In the genomic region with DNA sequence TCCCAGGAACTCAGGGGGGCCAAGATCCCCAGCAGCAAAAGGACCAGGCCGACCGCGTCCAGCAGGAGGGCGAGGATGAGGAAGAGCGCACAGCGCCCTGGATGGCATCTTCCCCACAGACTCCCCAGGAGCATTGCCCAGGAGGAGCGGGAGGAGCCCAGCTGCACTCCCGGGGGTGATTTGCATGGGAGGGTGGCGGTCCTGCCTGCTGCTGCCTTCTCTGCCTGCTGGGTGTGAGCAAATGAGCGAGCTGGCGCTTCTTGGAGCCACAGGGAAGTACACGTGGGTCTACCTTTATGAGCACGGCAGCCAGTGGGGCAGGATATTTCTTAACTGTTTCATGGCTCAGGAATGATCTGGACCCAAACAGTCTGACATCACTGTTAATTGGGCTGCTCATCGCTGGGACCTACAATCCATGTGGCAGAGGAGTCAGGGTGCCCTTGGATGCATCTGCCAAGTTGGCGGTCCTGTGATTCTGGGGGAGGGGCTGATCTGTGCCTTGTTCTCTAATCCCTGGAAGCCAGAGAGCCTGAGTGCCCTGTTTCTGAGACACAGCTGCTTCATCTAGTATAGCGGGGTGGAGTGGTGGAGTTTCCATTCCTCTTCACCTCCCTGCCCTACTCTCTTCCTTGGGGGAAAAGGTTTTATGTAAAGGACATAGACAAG, we compare ENCODE assay signal across 1 cellular context.
TF ChIP-seq lines count a peak whose summit lies in the region.

A gene with protein sequence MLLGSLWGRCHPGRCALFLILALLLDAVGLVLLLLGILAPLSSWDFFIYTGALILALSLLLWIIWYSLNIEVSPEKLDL (minus strand): TSS at position 270 of the 669 bp plus-strand sequence. CDS start 136 bp downstream, at position 134.

TF ChIP-seq in WTC11, 78 proteins besides CTCF, POLR2A, EP300 and RAD21 (continued from another document):
- TF ChIP-seq, protein P1, sequence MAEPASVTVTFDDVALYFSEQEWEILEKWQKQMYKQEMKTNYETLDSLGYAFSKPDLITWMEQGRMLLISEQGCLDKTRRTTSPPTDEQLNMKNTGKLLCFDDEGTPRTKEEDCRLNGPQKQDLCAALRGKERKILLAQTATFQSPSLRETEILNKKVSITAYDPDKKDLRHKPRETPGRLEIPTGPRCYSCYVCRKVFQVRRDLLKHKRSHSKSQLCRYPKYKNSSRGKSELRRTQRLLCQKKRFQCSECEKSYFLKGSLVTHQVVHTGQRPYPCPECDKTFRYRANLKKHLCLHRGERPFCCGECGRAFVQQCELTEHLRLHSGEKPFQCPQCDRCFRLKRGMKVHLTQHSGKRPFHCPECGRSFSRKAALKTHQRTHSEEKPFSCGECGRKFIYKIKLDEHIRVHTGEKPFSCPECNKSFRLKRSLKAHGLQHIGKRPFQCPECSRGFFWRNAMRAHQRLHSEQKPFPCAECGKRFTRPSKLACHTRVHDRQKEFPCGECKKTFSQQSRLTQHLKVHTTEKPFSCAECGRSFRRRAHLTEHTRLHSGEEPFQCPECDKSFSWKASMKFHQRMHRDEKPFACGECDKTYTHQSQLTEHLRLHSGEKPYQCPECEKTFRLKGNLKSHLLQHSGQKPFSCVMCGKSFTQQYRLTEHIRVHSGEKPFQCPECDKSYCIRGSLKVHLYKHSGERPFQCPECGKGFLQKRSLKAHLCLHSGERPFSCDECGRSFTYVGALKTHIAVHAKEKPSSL (CRISPR knock-in tag; conservative IDR thresholded peaks at IDR 0.05): no peak
- TF ChIP-seq, protein P2, sequence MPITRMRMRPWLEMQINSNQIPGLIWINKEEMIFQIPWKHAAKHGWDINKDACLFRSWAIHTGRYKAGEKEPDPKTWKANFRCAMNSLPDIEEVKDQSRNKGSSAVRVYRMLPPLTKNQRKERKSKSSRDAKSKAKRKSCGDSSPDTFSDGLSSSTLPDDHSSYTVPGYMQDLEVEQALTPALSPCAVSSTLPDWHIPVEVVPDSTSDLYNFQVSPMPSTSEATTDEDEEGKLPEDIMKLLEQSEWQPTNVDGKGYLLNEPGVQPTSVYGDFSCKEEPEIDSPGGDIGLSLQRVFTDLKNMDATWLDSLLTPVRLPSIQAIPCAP (CRISPR knock-in tag; IDR thresholded peaks at IDR 0.05): no peak
- TF ChIP-seq, protein P3, sequence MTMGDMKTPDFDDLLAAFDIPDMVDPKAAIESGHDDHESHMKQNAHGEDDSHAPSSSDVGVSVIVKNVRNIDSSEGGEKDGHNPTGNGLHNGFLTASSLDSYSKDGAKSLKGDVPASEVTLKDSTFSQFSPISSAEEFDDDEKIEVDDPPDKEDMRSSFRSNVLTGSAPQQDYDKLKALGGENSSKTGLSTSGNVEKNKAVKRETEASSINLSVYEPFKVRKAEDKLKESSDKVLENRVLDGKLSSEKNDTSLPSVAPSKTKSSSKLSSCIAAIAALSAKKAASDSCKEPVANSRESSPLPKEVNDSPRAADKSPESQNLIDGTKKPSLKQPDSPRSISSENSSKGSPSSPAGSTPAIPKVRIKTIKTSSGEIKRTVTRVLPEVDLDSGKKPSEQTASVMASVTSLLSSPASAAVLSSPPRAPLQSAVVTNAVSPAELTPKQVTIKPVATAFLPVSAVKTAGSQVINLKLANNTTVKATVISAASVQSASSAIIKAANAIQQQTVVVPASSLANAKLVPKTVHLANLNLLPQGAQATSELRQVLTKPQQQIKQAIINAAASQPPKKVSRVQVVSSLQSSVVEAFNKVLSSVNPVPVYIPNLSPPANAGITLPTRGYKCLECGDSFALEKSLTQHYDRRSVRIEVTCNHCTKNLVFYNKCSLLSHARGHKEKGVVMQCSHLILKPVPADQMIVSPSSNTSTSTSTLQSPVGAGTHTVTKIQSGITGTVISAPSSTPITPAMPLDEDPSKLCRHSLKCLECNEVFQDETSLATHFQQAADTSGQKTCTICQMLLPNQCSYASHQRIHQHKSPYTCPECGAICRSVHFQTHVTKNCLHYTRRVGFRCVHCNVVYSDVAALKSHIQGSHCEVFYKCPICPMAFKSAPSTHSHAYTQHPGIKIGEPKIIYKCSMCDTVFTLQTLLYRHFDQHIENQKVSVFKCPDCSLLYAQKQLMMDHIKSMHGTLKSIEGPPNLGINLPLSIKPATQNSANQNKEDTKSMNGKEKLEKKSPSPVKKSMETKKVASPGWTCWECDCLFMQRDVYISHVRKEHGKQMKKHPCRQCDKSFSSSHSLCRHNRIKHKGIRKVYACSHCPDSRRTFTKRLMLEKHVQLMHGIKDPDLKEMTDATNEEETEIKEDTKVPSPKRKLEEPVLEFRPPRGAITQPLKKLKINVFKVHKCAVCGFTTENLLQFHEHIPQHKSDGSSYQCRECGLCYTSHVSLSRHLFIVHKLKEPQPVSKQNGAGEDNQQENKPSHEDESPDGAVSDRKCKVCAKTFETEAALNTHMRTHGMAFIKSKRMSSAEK (CRISPR knock-in tag; IDR thresholded peaks at IDR 0.05; ENCODE audit: borderline replicate concordance): no peak
- TF ChIP-seq MXD4 (CRISPR knock-in tag; IDR thresholded peaks at IDR 0.05; ENCODE audit: borderline replicate concordance) (no peak), ZNF671 (CRISPR knock-in tag; IDR thresholded peaks at IDR 0.05) (no peak)
